13 cellular contexts compared by ENCODE assay signal in the genomic region with DNA sequence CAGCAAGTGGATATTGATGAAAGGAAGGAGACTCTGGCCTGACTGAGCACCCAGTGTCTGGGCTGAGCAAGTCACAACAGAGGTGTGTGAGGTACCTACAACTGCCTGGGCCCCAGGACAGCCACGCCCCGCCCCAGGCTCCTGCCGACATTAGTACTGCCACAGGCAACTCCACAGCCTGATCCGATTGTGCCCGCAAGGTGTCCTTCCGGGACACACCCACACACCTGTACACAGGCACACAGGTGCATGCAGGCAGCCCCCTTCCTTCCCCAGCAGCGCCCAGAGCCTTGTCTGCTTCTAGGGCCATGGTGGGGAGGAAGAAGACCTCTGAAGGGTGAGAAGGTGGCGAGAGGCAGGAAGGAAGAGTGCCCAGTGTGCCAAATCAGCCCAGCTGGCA.
DNase-seq lines count a peak whose midpoint lies in the region; ATAC-seq, FAIRE-seq and TF ChIP-seq lines count a peak whose summit lies in the region.
"Had no signal": no experiment of that assay in that cellular context is flagged by ENCODE, and none has a peak within 500 bp of the region (broad histone marks: within the 10 kb centered on the region; RNA-seq: fewer than 3 reads in every experiment).

No MANE protein-coding gene starts in this region.

- no peak overlapping the region for H3K27ac Mint-ChIP-seq in immature natural killer cell
- H3K27ac Mint-ChIP-seq in natural killer cell treated with Interleukin-12 subunit alpha and Interleukin-12 subunit beta and Interleukin-15 and Interleukin-18, amount 100 ng/mL, for 72 hours, result no peak overlapping the region

- H3K4me1 ChIP-seq in A549 (peaks cover 77% of the 10 kb centered on the region), adrenal gland (replicated peaks in 1 of 2) (peaks cover 70 to 97% of the 10 kb centered on the region in 2 donors), kidney (ENCODE audit: control insufficient read depth in 1 of 2, insufficient read depth in 1 of 2, low read depth in 1 of 2, low read length in 2 of 2) (peaks cover 90 to 93% of the 10 kb centered on the region in 2 donors), gastrocnemius medialis (peaks cover 92 to 99% of the 10 kb centered on the region in 2 donors)

- no peaks in the 10 kb centered on the region for H3K36me3 Mint-ChIP-seq in immature natural killer cell
- H3K36me3 Mint-ChIP-seq in natural killer cell treated with Interleukin-12 subunit alpha and Interleukin-12 subunit beta and Interleukin-15 and Interleukin-18, amount 100 ng/mL, for 72 hours, result no peaks in the 10 kb centered on the region

- no peaks in the 10 kb centered on the region for H3K9me3 Mint-ChIP-seq in immature natural killer cell
- no peaks in the 10 kb centered on the region for H3K9me3 Mint-ChIP-seq in natural killer cell treated with Interleukin-12 subunit alpha and Interleukin-12 subunit beta and Interleukin-15 and Interleukin-18, amount 100 ng/mL, for 72 hours

- POLR2A ChIA-PET in A549 (lab: Yijun Ruan, JAX), result no interaction called here

- H3K4me3 Mint-ChIP-seq in immature natural killer cell, result no peak overlapping the region
- H3K4me3 Mint-ChIP-seq in natural killer cell treated with Interleukin-12 subunit alpha and Interleukin-12 subunit beta and Interleukin-15 and Interleukin-18, amount 100 ng/mL, for 72 hours, result no peak overlapping the region

- TF ChIP-seq EP300 in A549 (IDR thresholded peaks at IDR 0.05), result no peak

- H3K4me1 Mint-ChIP-seq in immature natural killer cell, result no peaks in the 10 kb centered on the region
- no peaks in the 10 kb centered on the region for H3K4me1 Mint-ChIP-seq in natural killer cell treated with Interleukin-12 subunit alpha and Interleukin-12 subunit beta and Interleukin-15 and Interleukin-18, amount 100 ng/mL, for 72 hours (ENCODE audit: low read depth in 2 of 2)

- in situ Hi-C loops in gastrocnemius medialis (cut with MboI; ENCODE audit: low sequenced_read_pairs in 4 of 4), result no loop called here

- H3K9me3 ChIP-seq in A549 (no peaks in the 10 kb centered on the region), adrenal gland (replicated peaks in 1 of 3) (no peaks in the 10 kb centered on the region), kidney (ENCODE audit: control insufficient read depth in 1 of 2, low read length in 2 of 2) (no peaks in the 10 kb centered on the region), gastrocnemius medialis (no peaks in the 10 kb centered on the region)

- H3K27ac ChIP-seq in A549, result peak overlapping the region; percentile 61 to 85
- peak overlapping the region in 4 of 5 donors; percentile 56 to 98 (median 88) for H3K27ac ChIP-seq in adrenal gland
- peak overlapping the region; percentile 89 to 95 for H3K27ac ChIP-seq in kidney (ENCODE audit: low read depth in 2 of 2, low read length in 2 of 2)
- peak overlapping the region; percentile 87 to 94 (median 92) for H3K27ac ChIP-seq in gastrocnemius medialis
- H3K27ac ChIP-seq: KMS-11 had no signal

- intact Hi-C loops in adrenal gland (cut with DNase I) (no loop called here), kidney (cut with DNase I) (no loop called here), gastrocnemius medialis (cut with DNase I; ENCODE audit: low total_unique reads) (no loop called here)

- FAIRE-seq in A549 (lab: Jason Lieb, UNC) (no peak), kidney (lab: Jason Lieb, UNC) (no peak)
- FAIRE-seq: keratinocyte had no signal

- peaks cover 0 to 21% of the 10 kb centered on the region in 2 donors for H3K36me3 ChIP-seq in adrenal gland (replicated peaks in 1 of 2)
- peaks cover 16 to 42% of the 10 kb centered on the region in 2 donors for H3K36me3 ChIP-seq in kidney (ENCODE audit: control insufficient read depth in 1 of 2, insufficient read depth in 2 of 2, low read length in 2 of 2)
- no peaks in the 10 kb centered on the region for H3K36me3 ChIP-seq in gastrocnemius medialis

- H3K27me3 ChIP-seq in adrenal gland (no peaks in the 10 kb centered on the region), gastrocnemius medialis (no peaks in the 10 kb centered on the region)

- H3K4me2 ChIP-seq in A549, result peak overlapping the region; percentile 45
- H3K4me2 ChIP-seq: KMS-11 had no signal

- DNase-seq in A549 (ENCODE audit: low read depth in 1 of 2, low spot score in 1 of 2) (no peak), adrenal gland (no peak), kidney (peak; percentile 75), gastrocnemius medialis (no peak), immature natural killer cell (no peak)
- DNase-seq in natural killer cell treated with Interleukin-12 subunit alpha and Interleukin-12 subunit beta and Interleukin-15 and Interleukin-18, amount 100 ng/mL, for 72 hours (ENCODE audit: low spot score), result no peak
- DNase-seq: NCI-H2029; stimulated activated CD4-positive, alpha-beta T cell treated with anti-CD3 and anti-CD28 coated beads, Interleukin-4, amount 100 ng/mL, for 4 hours; stimulated activated naive CD8-positive, alpha-beta T cell treated with anti-CD3 and anti-CD28 coated beads, Interleukin-15, Interleukin-2, amounts not matched to agents 100 U/mL and 50 U/mL, for 24 hours had no signal

- TF ChIP-seq CTCF in A549 (IDR thresholded peaks at IDR 0.05) (no peak), adrenal gland (IDR thresholded peaks at IDR 0.05) (no peak), kidney (IDR thresholded peaks at IDR 0.05; ENCODE audit: borderline replicate concordance, extremely low read depth, insufficient read depth) (no peak), gastrocnemius medialis (IDR thresholded peaks at IDR 0.05 in 4 of 5, conservative IDR thresholded peaks at IDR 0.05 in 1 of 5) (no peak)

- CTCF ChIA-PET in A549 (lab: Yijun Ruan, JAX), result interaction anchor here (1.1 to 1.7 kb wide), 4 partner anchors 14 to 75 kb away, joined by 3 to 7 read pairs (median 4); no protein-coding TSS in a partner anchor

- peaks cover 0 to 6% (median 1%) of the 10 kb centered on the region in 3 donors for H3K27me3 Mint-ChIP-seq in immature natural killer cell (ENCODE audit: low read depth in 3 of 3)
- peaks cover 11 to 14% of the 10 kb centered on the region in 2 donors for H3K27me3 Mint-ChIP-seq in natural killer cell treated with Interleukin-12 subunit alpha and Interleukin-12 subunit beta and Interleukin-15 and Interleukin-18, amount 100 ng/mL, for 72 hours

- peak overlapping the region in 1 of 2 donors; percentile 65 for H3K9ac ChIP-seq in kidney (ENCODE audit: low read length in 2 of 2)
- H3K9ac ChIP-seq: KMS-11 had no signal

- TF ChIP-seq POLR2A in A549 (IDR thresholded peaks at IDR 0.05; ENCODE audit: low read length) (no peak), adrenal gland (IDR thresholded peaks at IDR 0.05) (no peak), gastrocnemius medialis (IDR thresholded peaks at IDR 0.05) (no peak)

- ATAC-seq in A549 (no peak), gastrocnemius medialis (no peak), HG03457 (IDR thresholded peaks at IDR 0.05; ENCODE audit: unreplicated experiment) (no peak), HG03139 (IDR thresholded peaks at IDR 0.05; ENCODE audit: unreplicated experiment) (no peak)
- no peak for ATAC-seq in natural killer cell treated with Interleukin-12 subunit alpha and Interleukin-12 subunit beta and Interleukin-15 and Interleukin-18, amount 100 ng/mL, for 72 hours
- ATAC-seq: stimulated activated naive CD8-positive, alpha-beta T cell treated with anti-CD3 and anti-CD28 coated beads, Interleukin-15, Interleukin-2, amounts not matched to agents 100 U/mL and 50 U/mL, for 24 hours had no signal

- TF ChIP-seq RAD21 in A549 (conservative IDR thresholded peaks at IDR 0.05 in 1 of 2, IDR thresholded peaks at IDR 0.05 in 1 of 2), result no peak

- no peak overlapping the region for H3K4me3 ChIP-seq in A549
- no peak overlapping the region for H3K4me3 ChIP-seq in adrenal gland
- peak overlapping the region in 1 of 2 donors; percentile 15 for H3K4me3 ChIP-seq in kidney (ENCODE audit: low read length in 2 of 2)
- H3K4me3 ChIP-seq in gastrocnemius medialis, result no peak overlapping the region

- 86% methylated on average over 7 of the region's 8 CpGs for WGBS in A549 (ENCODE audit: missing lambda C conversion rate)
- 83 to 88% (median 84%) methylated on average over 6 to 8 of the region's 8 CpGs for WGBS in adrenal gland, 4 donors

TF ChIP-seq in A549, 52 proteins besides CTCF, POLR2A, EP300 and RAD21:
- TF ChIP-seq RNF2 (IDR thresholded peaks at IDR 0.05; ENCODE audit: borderline replicate concordance, low read depth), result no peak
- no peak for TF ChIP-seq JUNB (IDR thresholded peaks at IDR 0.05)
- no peak for TF ChIP-seq RARB (CRISPR knock-in tag; IDR thresholded peaks at IDR 0.05)
- no peak for TF ChIP-seq ZSCAN20 (CRISPR knock-in tag; IDR thresholded peaks at IDR 0.05)
- TF ChIP-seq POLR2AphosphoS2 (conservative IDR thresholded peaks at IDR 0.05; ENCODE audit: low read length), result no peak
- no peak for TF ChIP-seq FOXS1 (CRISPR knock-in tag; IDR thresholded peaks at IDR 0.05)
- TF ChIP-seq EHF (CRISPR knock-in tag; IDR thresholded peaks at IDR 0.05), result no peak
- TF ChIP-seq ZNF302 (CRISPR knock-in tag; IDR thresholded peaks at IDR 0.05), result no peak
- TF ChIP-seq BHLHE40 (IDR thresholded peaks at IDR 0.05; ENCODE audit: low read depth, low read length), result no peak
- TF ChIP-seq ZC3H11A (IDR thresholded peaks at IDR 0.05), result no peak
- TF ChIP-seq REST (IDR thresholded peaks at IDR 0.05), result no peak
